9 cellular contexts compared by ENCODE assay signal in genomic region chr6:32668226-32668747, GRCh38. TPM values are rescaled to one million over a fixed set of nuclear protein-coding genes. Genes with fewer than 3 reads are reported as not detected.
DNase-seq lines count a peak whose midpoint lies in the region; ATAC-seq and TF ChIP-seq lines count a peak whose summit lies in the region.
"Had no signal": no experiment of that assay in that cellular context is flagged by ENCODE, and none has a peak within 500 bp of the region (broad histone marks: within the 10 kb centered on the region; RNA-seq: fewer than 3 reads in every experiment).

No MANE protein-coding gene starts in this region.

- no peak overlapping the region for H3K4me3 Mint-ChIP-seq in activated CD4-positive, alpha-beta T cell treated with anti-CD3 and anti-CD28 coated beads, Interleukin-2, amount 10 ng/mL, durations not matched to agents 24 days and 14 days
- H3K4me3 Mint-ChIP-seq: brain had no signal

- ATAC-seq in GM19328 (IDR thresholded peaks at IDR 0.05; ENCODE audit: unreplicated experiment) (peak; percentile 69), HG03342 (IDR thresholded peaks at IDR 0.05; ENCODE audit: unreplicated experiment) (peak; percentile 71), foreskin keratinocyte (peak; percentile 71)

- H3K36me3 Mint-ChIP-seq in activated CD4-positive, alpha-beta T cell treated with anti-CD3 and anti-CD28 coated beads, Interleukin-2, amount 10 ng/mL, durations not matched to agents 24 days and 14 days (ENCODE audit: low read depth): peaks cover 5% of the 10 kb centered on the region
- H3K36me3 Mint-ChIP-seq: brain had no signal

- peaks cover 53% of the 10 kb centered on the region for H3K27me3 Mint-ChIP-seq in activated CD4-positive, alpha-beta T cell treated with anti-CD3 and anti-CD28 coated beads, Interleukin-2, amount 10 ng/mL, durations not matched to agents 24 days and 14 days

- H3K27me3 ChIP-seq in foreskin keratinocyte: peaks cover 32% of the 10 kb centered on the region

- H3K9me3 Mint-ChIP-seq in activated CD4-positive, alpha-beta T cell treated with anti-CD3 and anti-CD28 coated beads, Interleukin-2, amount 10 ng/mL, durations not matched to agents 24 days and 14 days: no peaks in the 10 kb centered on the region

- DNase-seq in Caki2 (ENCODE audit: low read depth): peak; percentile 27
- peak; percentile 89 for DNase-seq in activated CD4-positive, alpha-beta T cell treated with anti-CD3 and anti-CD28 coated beads, Interleukin-2, amount 10 ng/mL, durations not matched to agents 24 days and 14 days
- peak; percentile 42 to 77 for DNase-seq in foreskin keratinocyte
- DNase-seq in stimulated activated CD4-positive, alpha-beta T cell treated with anti-CD3 and anti-CD28 coated beads, Interleukin-1b, Interleukin-23, amount 100 ng/mL, for 48 hours: peak; percentile 24
- DNase-seq in erythroblast (lab: John Stamatoyannopoulos, UW): no peak
- no peak for DNase-seq in foreskin melanocyte

- in situ Hi-C loops in Caki2 (cut with HindIII; ENCODE audit: low pct_unique_long_range_greater_than_20kb, low sequenced_read_pairs): no loop called here

- no peaks in the 10 kb centered on the region for H3K4me1 ChIP-seq in foreskin keratinocyte

- TF ChIP-seq POLR2A in erythroblast (IDR thresholded peaks at IDR 0.05; ENCODE audit: low read length): no peak

- H3K27ac Mint-ChIP-seq in activated CD4-positive, alpha-beta T cell treated with anti-CD3 and anti-CD28 coated beads, Interleukin-2, amount 10 ng/mL, durations not matched to agents 24 days and 14 days: peak overlapping the region; percentile 37
- H3K27ac Mint-ChIP-seq: brain had no signal

- intact Hi-C loops in activated CD4-positive, alpha-beta T cell treated with anti-CD3 and anti-CD28 coated beads, Interleukin-2, amount 10 ng/mL, durations not matched to agents 24 days and 14 days (cut with micrococcal nuclease): loop anchor here (5.0 to 10.0 kb wide), 2 partner anchors 63 to 416 kb away; no protein-coding TSS in a partner anchor

- TF ChIP-seq CTCF in foreskin keratinocyte (conservative IDR thresholded peaks at IDR 0.05): no peak

- H3K4me1 Mint-ChIP-seq in activated CD4-positive, alpha-beta T cell treated with anti-CD3 and anti-CD28 coated beads, Interleukin-2, amount 10 ng/mL, durations not matched to agents 24 days and 14 days: peaks cover 39% of the 10 kb centered on the region
- H3K4me1 Mint-ChIP-seq: brain had no signal

- no peak overlapping the region for H3K27ac ChIP-seq in foreskin keratinocyte

RNA-seq across cellular contexts. Expression of gene HLA-DQB1, which starts 1.8 kb away (rescaled TPM):
- not detected in 2 replicates for total RNA-seq in Caki2 (2014; rRNA removed; shearing (Covaris generic); ENCODE audit: low replicate concordance)
- total RNA-seq in activated CD4-positive, alpha-beta T cell treated with anti-CD3 and anti-CD28 coated beads, Interleukin-2, amount 10 ng/mL, durations not matched to agents 24 days and 14 days: 1.5 and 1.6 TPM in 2 replicates
- 1.7 and 3.3 TPM in 2 replicates for total RNA-seq in foreskin keratinocyte
- 3.0 and 5.1 TPM in 2 replicates for polyA plus RNA-seq in foreskin keratinocyte

RNA-seq across cellular contexts. Expression of gene HLA-DQA1, which starts 31.1 kb away (rescaled TPM):
- not detected in 2 replicates for total RNA-seq in Caki2 (2014; rRNA removed; shearing (Covaris generic); ENCODE audit: low replicate concordance)
- 3.6 and 4.0 TPM in 2 replicates for total RNA-seq in activated CD4-positive, alpha-beta T cell treated with anti-CD3 and anti-CD28 coated beads, Interleukin-2, amount 10 ng/mL, durations not matched to agents 24 days and 14 days
- total RNA-seq in foreskin keratinocyte: not detected in 2 replicates
- polyA plus RNA-seq in foreskin keratinocyte: not detected in 2 replicates

Comparison
In these comparisons a context has a peak if more than half of its experiments do, and no peak if none do; other contexts are left out.
1. DNase-seq: peak in Caki2 (single experiment), activated CD4-positive, alpha-beta T cell treated with anti-CD3 and anti-CD28 coated beads, Interleukin-2, amount 10 ng/mL, durations not matched to agents 24 days and 14 days (single experiment), foreskin keratinocyte (2 of 2) and stimulated activated CD4-positive, alpha-beta T cell treated with anti-CD3 and anti-CD28 coated beads, Interleukin-1b, Interleukin-23, amount 100 ng/mL, for 48 hours (single experiment); none in erythroblast (0 of 2) and foreskin melanocyte (single experiment).
2. Peak in every context shown above with its lines, with median percentiles within 50 percentile points of each other: ATAC-seq.